In genomic region chr4:74529284-74530041, GRCh38 we compare ENCODE assay signal across 15 cellular contexts.
DNase-seq lines count a peak whose midpoint lies in the region; ATAC-seq and TF ChIP-seq lines count a peak whose summit lies in the region.
"Had no signal": no experiment of that assay in that cellular context is flagged by ENCODE, and none has a peak within 500 bp of the region (broad histone marks: within the 10 kb centered on the region; RNA-seq: fewer than 3 reads in every experiment).

No MANE protein-coding gene starts in this region.

- no peak overlapping the region for H3K18ac ChIP-seq in IMR-90 (ENCODE audit: low read depth, low read length)

- no peak overlapping the region for H3K4ac ChIP-seq in IMR-90 (ENCODE audit: low read depth, low read length)

- TF ChIP-seq CTCF in IMR-90 (conservative IDR thresholded peaks at IDR 0.05; ENCODE audit: low read depth, low read length): no peak
- no peak for TF ChIP-seq CTCF in psoas muscle (IDR thresholded peaks at IDR 0.05)

- dilution Hi-C loops in IMR-90 (cut with HindIII; ENCODE audit: low sequenced_read_pairs, unreplicated experiment): no loop called here

- no peak overlapping the region for H2BK120ac ChIP-seq in IMR-90 (ENCODE audit: low read depth, low read length)

- intact Hi-C loops in IMR-90 (cut with micrococcal nuclease) (loop anchor here (5.0 kb wide), 1 partner anchor 207 kb away; no protein-coding TSS in a partner anchor), psoas muscle (cut with DNase I) (loop anchor here in 1 of 2 donors (5.0 kb wide), 1 partner anchor 152 kb away; no protein-coding TSS in a partner anchor)

- POLR2A ChIA-PET in IMR-90 (lab: Charles Lee; ENCODE audit: unreplicated experiment): no interaction called here

- H3K27ac ChIP-seq in IMR-90 (ENCODE audit: insufficient read depth, low read length) (no peak overlapping the region), psoas muscle (no peak overlapping the region)
- H3K27ac ChIP-seq: BLaER1, HL-60 had no signal

- no CpG with 5 or more reads among the region's 11 CpGs for WGBS in IMR-90 (ENCODE audit: extremely low coverage in 2 of 2, insufficient read length in 1 of 2), 2 experiments
- WGBS in psoas muscle, 3 donors: 56 to 59% (median 57%) methylated on average over 11 of the region's 11 CpGs

- H3K79me1 ChIP-seq in IMR-90 (ENCODE audit: low read depth in 1 of 2, low read length in 2 of 2): no peaks in the 10 kb centered on the region

- ATAC-seq in IMR-90 (ENCODE audit: low read depth) (no peak), psoas muscle (no peak)
- ATAC-seq: GM12878, Right ventricle myocardium inferior, SK-N-SH treated with all-trans-retinoic acid at 6 μM for 48 hours had no signal

- no peak for TF ChIP-seq POLR2A in IMR-90 (IDR thresholded peaks at IDR 0.05; ENCODE audit: low read depth, low read length)

- H3K4me3 ChIP-seq in IMR-90 (ENCODE audit: insufficient read depth, low read depth, low read length): no peak overlapping the region
- H3K4me3 ChIP-seq in psoas muscle: no peak overlapping the region
- H3K4me3 ChIP-seq: BLaER1, GM12878 had no signal

- H3K9ac ChIP-seq in IMR-90 (ENCODE audit: low read depth, low read length): no peak overlapping the region
- H3K9ac ChIP-seq: BLaER1 had no signal

- H3K4me1 ChIP-seq in IMR-90 (ENCODE audit: control insufficient read depth, insufficient read depth, low read length) (peaks cover 2% of the 10 kb centered on the region; the same call in 1 of the 2 replicates), psoas muscle (no peaks in the 10 kb centered on the region)
- H3K4me1 ChIP-seq: BLaER1 had no signal

- no peak for TF ChIP-seq RAD21 in IMR-90 (IDR thresholded peaks at IDR 0.05; ENCODE audit: low read length)

- peak overlapping the region; percentile 72; the same call in 1 of the 2 replicates for H2AK5ac ChIP-seq in IMR-90 (ENCODE audit: low read depth, low read length)

- no peak overlapping the region for H4K8ac ChIP-seq in IMR-90 (ENCODE audit: low read depth in 2 of 2, low read length in 2 of 2)

- no peak overlapping the region for H3K56ac ChIP-seq in IMR-90 (ENCODE audit: extremely low read depth, insufficient read depth, low read length)

- no peak overlapping the region for H2AFZ ChIP-seq in IMR-90 (replicated peaks; ENCODE audit: low read length, poor library complexity)

- peak overlapping the region; percentile 31; the same call in 1 of the 2 replicates for H4K91ac ChIP-seq in IMR-90 (ENCODE audit: insufficient read depth, low read depth, low read length)

- no peak overlapping the region for H3K23ac ChIP-seq in IMR-90 (ENCODE audit: low read depth, low read length)

- H4K20me1 ChIP-seq in IMR-90 (ENCODE audit: insufficient read depth, low read length): no peaks in the 10 kb centered on the region
- H4K20me1 ChIP-seq: BLaER1 had no signal

- H3K14ac ChIP-seq in IMR-90 (replicated peaks; ENCODE audit: low read depth, low read length): no peak overlapping the region

- H2BK15ac ChIP-seq in IMR-90 (ENCODE audit: low read depth, low read length): peak overlapping the region; percentile 11; the same call in 1 of the 3 replicates

- H3K9me1 ChIP-seq in IMR-90 (ENCODE audit: insufficient read depth, low read length): no peaks in the 10 kb centered on the region

- no peak overlapping the region for H4K5ac ChIP-seq in IMR-90 (ENCODE audit: low read depth, low read length)

- DNase-seq in IMR-90 (no peak), amniotic epithelial cell (ENCODE audit: low read depth) (peak; percentile 43), foreskin melanocyte (peak; percentile 34), pons (ENCODE audit: low spot score) (peak; percentile 69), EL (no peak), psoas muscle (no peak), GM03348 (ENCODE audit: low spot score) (no peak)
- DNase-seq: KBM-7, NCI-H1092, NCI-H1694 had no signal

- H3K36me3 ChIP-seq in IMR-90 (ENCODE audit: control insufficient read depth, insufficient read depth, low read length) (no peaks in the 10 kb centered on the region), psoas muscle (ENCODE audit: insufficient read depth in 1 of 2, low read depth in 1 of 2) (no peaks in the 10 kb centered on the region)
- H3K36me3 ChIP-seq: BLaER1 had no signal

- H3K27me3 ChIP-seq in IMR-90 (ENCODE audit: control insufficient read depth, insufficient read depth, low read length) (no peaks in the 10 kb centered on the region), psoas muscle (ENCODE audit: insufficient read depth in 3 of 3, low read length in 2 of 3) (no peaks in the 10 kb centered on the region)
- H3K27me3 ChIP-seq: BLaER1 had no signal

- no peak overlapping the region for H3K4me2 ChIP-seq in IMR-90 (ENCODE audit: low read depth, low read length)
- H3K4me2 ChIP-seq: BLaER1 had no signal

- CTCF ChIA-PET in IMR-90 (lab: Yijun Ruan, JAX): interaction anchor here (0.6 kb wide), 1 partner anchor 25 kb away, joined by 3 read pairs; no protein-coding TSS in a partner anchor

- BruUV-seq in IMR-90 (replicated peaks; lab: Mats Ljungman, UMichigan): no TSS peak

- no peak overlapping the region for H2AK9ac ChIP-seq in IMR-90 (replicated peaks; ENCODE audit: low read depth, low read length, poor library complexity)

- H2BK5ac ChIP-seq in IMR-90 (ENCODE audit: low read depth, low read length, poor library complexity, severe bottlenecking): no peak overlapping the region

- in situ Hi-C loops in IMR-90 (cut with MboI; ENCODE audit: low sequenced_read_pairs): loop anchor here (5.0 kb wide), 2 partner anchors 143 to 152 kb away; no protein-coding TSS in a partner anchor

- H3K9me3 ChIP-seq in IMR-90 (ENCODE audit: control insufficient read depth, insufficient read depth, low read length) (no peaks in the 10 kb centered on the region), psoas muscle (no peaks in the 10 kb centered on the region)
- H3K9me3 ChIP-seq: BLaER1 had no signal

- peak overlapping the region; percentile 11; the same call in 1 of the 2 replicates for H2BK20ac ChIP-seq in IMR-90 (ENCODE audit: low read depth, low read length)

TF ChIP-seq in IMR-90, 13 proteins besides CTCF, POLR2A, EP300 and RAD21:
- TF ChIP-seq MAZ (IDR thresholded peaks at IDR 0.05; ENCODE audit: borderline replicate concordance, low read depth, low read length) (no peak), RFX5 (IDR thresholded peaks at IDR 0.05; ENCODE audit: low read depth, low read length) (no peak), NFE2L2 (IDR thresholded peaks at IDR 0.05; ENCODE audit: low read depth, low read length) (no peak), MXI1 (IDR thresholded peaks at IDR 0.05; ENCODE audit: borderline replicate concordance, low read depth, low read length) (no peak), SMC3 (IDR thresholded peaks at IDR 0.05; ENCODE audit: low read depth, low read length) (no peak), ELK1 (IDR thresholded peaks at IDR 0.05; ENCODE audit: borderline replicate concordance, low read depth, low read length) (no peak), CEBPB (IDR thresholded peaks at IDR 0.05; ENCODE audit: low read depth, low read length) (no peak), MAFK (IDR thresholded peaks at IDR 0.05; ENCODE audit: low read depth, low read length) (no peak), RCOR1 (IDR thresholded peaks at IDR 0.05; ENCODE audit: insufficient replicate concordance, low read length) (no peak), CHD1 (IDR thresholded peaks at IDR 0.05; ENCODE audit: low read depth, low read length) (no peak), USF2 (IDR thresholded peaks at IDR 0.05; ENCODE audit: low read depth, low read length) (no peak), BHLHE40 (IDR thresholded peaks at IDR 0.05; ENCODE audit: low read depth, low read length) (no peak), FOS (IDR thresholded peaks at IDR 0.05; ENCODE audit: low read depth, low read length) (no peak)

Comparison
In these comparisons a context has a peak if more than half of its experiments do, and no peak if none do; other contexts are left out.
1. DNase-seq: peak in amniotic epithelial cell (single experiment), foreskin melanocyte (single experiment) and pons (single experiment); none in IMR-90 (single experiment), EL (single experiment), psoas muscle (0 of 2) and GM03348 (single experiment).